10 cellular contexts compared by ENCODE assay signal in the genomic region with DNA sequence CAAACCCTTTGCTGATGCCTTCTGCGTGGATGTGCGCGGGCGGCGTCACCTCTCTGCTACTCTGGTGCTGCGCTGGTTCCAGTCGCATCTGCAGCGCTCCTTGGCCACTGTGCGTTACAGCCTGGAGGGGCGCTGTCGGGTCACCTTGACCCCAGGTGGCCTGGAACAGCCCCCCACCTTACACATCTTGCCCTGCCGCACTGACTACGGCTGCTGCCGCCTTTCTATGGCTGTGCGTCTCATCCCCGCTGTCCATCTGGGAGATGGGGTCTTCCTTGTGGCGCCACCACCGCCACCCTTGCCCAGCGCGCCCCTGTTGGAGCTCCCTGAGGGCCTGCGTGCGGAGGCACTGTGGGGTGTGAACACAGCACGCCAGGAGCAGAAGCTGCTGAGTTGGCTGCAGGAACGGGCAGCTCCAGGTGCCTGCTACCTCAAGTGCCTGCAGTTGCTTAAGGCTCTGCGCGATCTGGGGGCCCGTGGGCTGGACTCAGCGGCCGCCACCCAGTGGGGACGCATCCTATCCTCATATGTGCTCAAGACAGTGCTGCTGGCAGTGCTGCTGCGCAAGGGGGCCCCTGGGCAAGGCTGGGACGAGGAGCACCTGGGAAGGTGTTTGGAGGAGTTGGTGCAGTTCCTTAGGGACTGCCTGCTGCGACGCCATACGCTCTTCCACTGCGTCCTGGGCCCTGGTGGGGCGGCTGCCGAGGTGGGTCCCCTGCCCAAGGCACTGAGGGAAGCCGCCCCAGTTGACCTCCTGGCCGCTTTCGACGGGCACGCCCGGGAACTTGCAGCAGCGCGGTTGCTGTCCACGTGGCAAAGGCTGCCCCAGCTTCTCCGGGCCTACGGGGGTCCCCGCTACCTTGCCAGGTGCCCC. TPM values are rescaled to one million over a fixed set of nuclear protein-coding genes. Genes with fewer than 3 reads are reported as not detected.
DNase-seq lines count a peak whose midpoint lies in the region; ATAC-seq, FAIRE-seq and TF ChIP-seq lines count a peak whose summit lies in the region.
"Had no signal": no experiment of that assay in that cellular context is flagged by ENCODE, and none has a peak within 500 bp of the region (broad histone marks: within the 10 kb centered on the region; RNA-seq: fewer than 3 reads in every experiment).

No MANE protein-coding gene starts in this region.

- H3K9me3 Mint-ChIP-seq in stimulated activated effector memory CD8-positive, alpha-beta T cell treated with anti-CD3 and anti-CD28 coated beads, Interleukin-12 subunit alpha, Interleukin-12 subunit beta, amount 100 ng/mL, for 72 hours: no peaks in the 10 kb centered on the region

- DNase-seq in brain microvascular endothelial cell (no peak), kidney (peak; percentile 71), HT-29 (ENCODE audit: low spot score) (no peak)
- DNase-seq in stimulated activated effector memory CD8-positive, alpha-beta T cell treated with anti-CD3 and anti-CD28 coated beads, Interleukin-12 subunit alpha, Interleukin-12 subunit beta, amount 100 ng/mL, for 72 hours (ENCODE audit: low spot score in 2 of 2): no peak
- DNase-seq: activated CD4-positive, alpha-beta T cell treated with anti-CD3 and anti-CD28 coated beads for 1 hour; NCI-H446 had no signal

- H3K9me3 ChIP-seq in HEK293 (ENCODE audit: control insufficient read depth, insufficient read depth, low read depth, low read length) (no peaks in the 10 kb centered on the region), kidney (ENCODE audit: control insufficient read depth in 1 of 2, low read length in 2 of 2) (no peaks in the 10 kb centered on the region)

- in situ Hi-C loops in brain microvascular endothelial cell (cut with HindIII; ENCODE audit: low pct_ligation_motif_present, low sequenced_read_pairs): no loop called here

- H3K4me3 Mint-ChIP-seq in stimulated activated effector memory CD8-positive, alpha-beta T cell treated with anti-CD3 and anti-CD28 coated beads, Interleukin-12 subunit alpha, Interleukin-12 subunit beta, amount 100 ng/mL, for 72 hours: peak overlapping the region; percentile 71

- no peak overlapping the region for H3K27ac Mint-ChIP-seq in stimulated activated effector memory CD8-positive, alpha-beta T cell treated with anti-CD3 and anti-CD28 coated beads, Interleukin-12 subunit alpha, Interleukin-12 subunit beta, amount 100 ng/mL, for 72 hours

- peaks cover 9% of the 10 kb centered on the region; the same call in 1 of the 2 replicates for H3K4me1 ChIP-seq in HEK293 (ENCODE audit: control insufficient read depth, insufficient read depth, low read length)
- H3K4me1 ChIP-seq in kidney (ENCODE audit: control insufficient read depth in 1 of 2, insufficient read depth in 1 of 2, low read depth in 1 of 2, low read length in 2 of 2): peaks cover 0 to 27% of the 10 kb centered on the region in 2 donors

- ATAC-seq in stimulated activated effector memory CD8-positive, alpha-beta T cell treated with anti-CD3 and anti-CD28 coated beads, Interleukin-12 subunit alpha, Interleukin-12 subunit beta, amount 100 ng/mL, for 72 hours: no peak
- no peak for ATAC-seq in GM21423 (IDR thresholded peaks at IDR 0.05; ENCODE audit: unreplicated experiment)
- no peak for ATAC-seq in HG02798 (IDR thresholded peaks at IDR 0.05; ENCODE audit: poor library complexity, unreplicated experiment)
- no peak for ATAC-seq in HG03135 (IDR thresholded peaks at IDR 0.05; ENCODE audit: unreplicated experiment)

- H3K36me3 ChIP-seq in HEK293 (ENCODE audit: control insufficient read depth in 2 of 2, insufficient read depth in 1 of 2, low read length in 2 of 2): peaks cover 3 to 16% of the 10 kb centered on the region in 2 experiments; a peak in 2 of 3 replicates
- peaks cover 16% of the 10 kb centered on the region for H3K36me3 ChIP-seq in brain microvascular endothelial cell (replicated peaks)
- H3K36me3 ChIP-seq in kidney (ENCODE audit: control insufficient read depth in 1 of 2, insufficient read depth in 2 of 2, low read length in 2 of 2): peaks cover 0 to 5% of the 10 kb centered on the region in 2 donors

- no peaks in the 10 kb centered on the region for H3K27me3 ChIP-seq in brain microvascular endothelial cell (replicated peaks)

- peaks cover 4% of the 10 kb centered on the region for H3K36me3 Mint-ChIP-seq in stimulated activated effector memory CD8-positive, alpha-beta T cell treated with anti-CD3 and anti-CD28 coated beads, Interleukin-12 subunit alpha, Interleukin-12 subunit beta, amount 100 ng/mL, for 72 hours

- CTCF ChIA-PET in HEK293 (lab: Yijun Ruan, JAX): interaction anchor here (0.6 kb wide), 1 partner anchor 29 kb away, joined by 3 read pairs; no protein-coding TSS in a partner anchor

- intact Hi-C loops in kidney (cut with DNase I): no loop called here

- no peak for FAIRE-seq in kidney (lab: Jason Lieb, UNC)

- TF ChIP-seq CTCF in HEK293 (tag by site-specific recombination; IDR thresholded peaks at IDR 0.05): no peak
- peak; percentile 64 for TF ChIP-seq CTCF in brain microvascular endothelial cell (IDR thresholded peaks at IDR 0.05; ENCODE audit: low read depth, low read length, missing control alignments)
- no peak for TF ChIP-seq CTCF in kidney (IDR thresholded peaks at IDR 0.05; ENCODE audit: borderline replicate concordance, extremely low read depth, insufficient read depth)

- POLR2A ChIA-PET in HEK293 (lab: Yijun Ruan, JAX): no interaction called here

- H3K27ac ChIP-seq in HEK293 (ENCODE audit: extremely low read depth, low read depth, low read length): no peak overlapping the region
- H3K27ac ChIP-seq in brain microvascular endothelial cell: peak overlapping the region; percentile 94
- H3K27ac ChIP-seq in kidney (ENCODE audit: low read depth in 2 of 2, low read length in 2 of 2): peak overlapping the region; percentile 82 to 94

- H3K4me3 ChIP-seq in HEK293 (ENCODE audit: low read depth, low read length) (no peak overlapping the region), brain microvascular endothelial cell (ENCODE audit: low read depth, low read length) (peak overlapping the region; percentile 73), kidney (ENCODE audit: low read length in 2 of 2) (peak overlapping the region in 1 of 2 donors; percentile 67)

- H3K4me1 Mint-ChIP-seq in stimulated activated effector memory CD8-positive, alpha-beta T cell treated with anti-CD3 and anti-CD28 coated beads, Interleukin-12 subunit alpha, Interleukin-12 subunit beta, amount 100 ng/mL, for 72 hours: peaks cover 35% of the 10 kb centered on the region

- no peak overlapping the region for H3K9ac ChIP-seq in kidney (ENCODE audit: low read length in 2 of 2)

TF ChIP-seq in HEK293, 187 proteins besides CTCF, POLR2A, EP300 and RAD21:
- TF ChIP-seq ZNF433 (tag by site-specific recombination; IDR thresholded peaks at IDR 0.05; ENCODE audit: low read depth): no peak
- no peak for TF ChIP-seq ZNF768 (tag by site-specific recombination; IDR thresholded peaks at IDR 0.05)
- TF ChIP-seq GLI4 (tag by site-specific recombination; IDR thresholded peaks at IDR 0.05): no peak
- TF ChIP-seq, protein P1, sequence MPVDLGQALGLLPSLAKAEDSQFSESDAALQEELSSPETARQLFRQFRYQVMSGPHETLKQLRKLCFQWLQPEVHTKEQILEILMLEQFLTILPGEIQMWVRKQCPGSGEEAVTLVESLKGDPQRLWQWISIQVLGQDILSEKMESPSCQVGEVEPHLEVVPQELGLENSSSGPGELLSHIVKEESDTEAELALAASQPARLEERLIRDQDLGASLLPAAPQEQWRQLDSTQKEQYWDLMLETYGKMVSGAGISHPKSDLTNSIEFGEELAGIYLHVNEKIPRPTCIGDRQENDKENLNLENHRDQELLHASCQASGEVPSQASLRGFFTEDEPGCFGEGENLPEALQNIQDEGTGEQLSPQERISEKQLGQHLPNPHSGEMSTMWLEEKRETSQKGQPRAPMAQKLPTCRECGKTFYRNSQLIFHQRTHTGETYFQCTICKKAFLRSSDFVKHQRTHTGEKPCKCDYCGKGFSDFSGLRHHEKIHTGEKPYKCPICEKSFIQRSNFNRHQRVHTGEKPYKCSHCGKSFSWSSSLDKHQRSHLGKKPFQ (tag by site-specific recombination; IDR thresholded peaks at IDR 0.05): 0 out of 2 replicates have a peak, but pooled peaks have one; percentile 19
- no peak for TF ChIP-seq ZNF37A (tag by site-specific recombination; IDR thresholded peaks at IDR 0.05)
- TF ChIP-seq ZFHX2 (tag by site-specific recombination; conservative IDR thresholded peaks at IDR 0.05): no peak
- TF ChIP-seq ZNF19 (tag by site-specific recombination; IDR thresholded peaks at IDR 0.05; ENCODE audit: low read depth): no peak
- no peak for TF ChIP-seq ZNF311 (tag by site-specific recombination; IDR thresholded peaks at IDR 0.05; ENCODE audit: borderline replicate concordance)
- no peak for TF ChIP-seq ZNF174 (tag by site-specific recombination; IDR thresholded peaks at IDR 0.05)
- no peak for TF ChIP-seq ZNF214 (tag by site-specific recombination; IDR thresholded peaks at IDR 0.05; ENCODE audit: borderline replicate concordance)
- no peak for TF ChIP-seq ZFP41 (tag by site-specific recombination; IDR thresholded peaks at IDR 0.05; ENCODE audit: borderline replicate concordance)
- TF ChIP-seq PATZ1 (tag by site-specific recombination; IDR thresholded peaks at IDR 0.05): no peak
- TF ChIP-seq ZNF341 (tag by site-specific recombination; IDR thresholded peaks at IDR 0.05; ENCODE audit: low read depth): peak; percentile 31; the same call in 1 of the 2 replicates

RNA-seq across cellular contexts. Expression of gene ITPRIPL2, which starts 1.6 kb away (rescaled TPM):
- 48.1 TPM for total RNA-seq in kidney
- 6.7 TPM for polyA plus RNA-seq in kidney (ENCODE audit: insufficient read depth, low read depth, low replicate concordance)
- total RNA-seq in HT-29 (2014; rRNA removed; shearing (Covaris generic)): 17.7 and 19.5 TPM in 2 replicates

RNA-seq across cellular contexts. Expression of gene COQ7, which starts 48.0 kb away (rescaled TPM):
- total RNA-seq in kidney: 32.5 TPM
- 18.8 TPM for polyA plus RNA-seq in kidney (ENCODE audit: insufficient read depth, low read depth, low replicate concordance)
- 34.5 and 36.6 TPM in 2 replicates for total RNA-seq in HT-29 (2014; rRNA removed; shearing (Covaris generic))

RNA-seq across cellular contexts. Expression of gene SYT17, which starts 52.7 kb away (rescaled TPM):
- total RNA-seq in kidney: 5.8 TPM
- 8.8 TPM for polyA plus RNA-seq in kidney (ENCODE audit: insufficient read depth, low read depth, low replicate concordance)
- 0.38 and 0.57 TPM in 2 replicates for total RNA-seq in HT-29 (2014; rRNA removed; shearing (Covaris generic))
